Comparison of ENCODE assay signal across 7 cellular contexts in the genomic region with DNA sequence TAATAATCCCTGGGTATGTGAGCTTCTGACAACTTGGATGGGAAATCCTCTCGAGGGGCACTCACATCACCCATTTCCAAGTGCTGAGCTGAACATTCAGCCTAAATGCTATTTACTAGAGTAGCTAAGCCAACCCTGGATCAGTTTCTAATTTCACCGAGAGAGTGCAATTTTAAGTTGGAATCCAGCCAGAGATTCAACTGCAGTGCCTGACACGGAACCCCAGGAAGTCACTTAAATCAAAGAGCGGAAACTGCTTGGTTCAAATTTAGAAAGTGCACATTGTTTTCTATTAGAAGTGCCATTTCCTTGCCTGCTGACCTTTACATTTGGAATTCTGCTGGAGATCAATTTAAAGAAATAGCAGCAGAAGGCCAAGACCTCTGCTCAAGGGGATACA. TPM values are rescaled to one million over a fixed set of nuclear protein-coding genes. Genes with fewer than 3 reads are reported as not detected.
DNase-seq lines count a peak whose midpoint lies in the region; TF ChIP-seq lines count a peak whose summit lies in the region.

No MANE protein-coding gene starts in this region.

- H3K27me3 Mint-ChIP-seq in endothelial cell (ENCODE audit: unreplicated experiment): peaks cover 11% of the 10 kb centered on the region
- H3K27me3 Mint-ChIP-seq in activated CD4-positive, alpha-beta memory T cell treated with anti-CD3 and anti-CD28 coated beads for 36 hours: peaks cover 8% of the 10 kb centered on the region

- H3K27ac ChIP-seq in HEK293 (ENCODE audit: extremely low read depth, low read depth, low read length) (no peak overlapping the region), subcutaneous abdominal adipose tissue (ENCODE audit: low read depth, low read length) (peak overlapping the region; percentile 47), tibial nerve (no peak overlapping the region)

- peaks cover 0 to 23% of the 10 kb centered on the region in 2 experiments; a peak in 1 of 3 replicates for H3K36me3 ChIP-seq in HEK293 (ENCODE audit: control insufficient read depth in 2 of 2, insufficient read depth in 1 of 2, low read length in 2 of 2)
- H3K36me3 ChIP-seq in subcutaneous abdominal adipose tissue (ENCODE audit: control insufficient read depth in 5 of 5, insufficient read depth in 5 of 5, low read length in 5 of 5): peaks cover 0 to 35% (median 32%) of the 10 kb centered on the region in 5 donors
- peaks cover 0 to 31% (median 6%) of the 10 kb centered on the region in 3 donors for H3K36me3 ChIP-seq in tibial nerve

- TF ChIP-seq EP300 in tibial nerve (IDR thresholded peaks at IDR 0.05): no peak

- 8 to 23% methylated on average over 4 of the region's 4 CpGs for WGBS in tibial nerve, 2 donors

- H3K4me3 ChIP-seq in HEK293 (ENCODE audit: low read depth, low read length) (no peak overlapping the region), subcutaneous abdominal adipose tissue (ENCODE audit: low read depth in 1 of 5, low read length in 5 of 5) (peak overlapping the region in 3 of 5 donors; percentile 1 to 7 (median 4)), tibial nerve (no peak overlapping the region)

- CTCF ChIA-PET in HEK293 (lab: Yijun Ruan, JAX): interaction anchor here (0.5 to 1.3 kb wide), 5 partner anchors 19 to 460 kb away, joined by 3 to 6 read pairs (median 3); no protein-coding TSS in a partner anchor
- CTCF ChIA-PET in activated CD4-positive, alpha-beta memory T cell treated with anti-CD3 and anti-CD28 coated beads for 36 hours (lab: Charles Lee): interaction anchor here (1.7 kb wide), 1 partner anchor 9 kb away, joined by 4 read pairs; the partner anchor contains the start of gene SPRY4

- intact Hi-C loops in activated CD4-positive, alpha-beta memory T cell treated with anti-CD3 and anti-CD28 coated beads for 36 hours (cut with micrococcal nuclease): no loop called here

- peaks cover 45% of the 10 kb centered on the region for H3K36me3 Mint-ChIP-seq in endothelial cell (ENCODE audit: low read depth, unreplicated experiment)
- H3K36me3 Mint-ChIP-seq in activated CD4-positive, alpha-beta memory T cell treated with anti-CD3 and anti-CD28 coated beads for 36 hours: no peaks in the 10 kb centered on the region

- H3K4me1 ChIP-seq in HEK293 (ENCODE audit: control insufficient read depth, insufficient read depth, low read length): peaks cover 30% of the 10 kb centered on the region
- peaks cover 35 to 94% (median 84%) of the 10 kb centered on the region in 5 donors for H3K4me1 ChIP-seq in subcutaneous abdominal adipose tissue (ENCODE audit: control insufficient read depth in 5 of 5, insufficient read depth in 5 of 5, low read length in 5 of 5)
- H3K4me1 ChIP-seq in tibial nerve: peaks cover 0 to 81% (median 30%) of the 10 kb centered on the region in 4 donors

- TF ChIP-seq CTCF in HEK293 (tag by site-specific recombination; IDR thresholded peaks at IDR 0.05): no peak
- no peak for TF ChIP-seq CTCF in endothelial cell (IDR thresholded peaks at IDR 0.05; ENCODE audit: unreplicated experiment)
- no peak for TF ChIP-seq CTCF in tibial nerve (IDR thresholded peaks at IDR 0.05)

- no peak for TF ChIP-seq POLR2A in tibial nerve (IDR thresholded peaks at IDR 0.05)

- no peaks in the 10 kb centered on the region for H3K9me3 Mint-ChIP-seq in endothelial cell (ENCODE audit: unreplicated experiment)
- no peaks in the 10 kb centered on the region for H3K9me3 Mint-ChIP-seq in activated CD4-positive, alpha-beta memory T cell treated with anti-CD3 and anti-CD28 coated beads for 36 hours

- DNase-seq in NCI-H446 (lab: John Stamatoyannopoulos, UW) (peak; percentile 25 to 66), endothelial cell (ENCODE audit: low spot score) (no peak), tibial nerve (ENCODE audit: low spot score in 2 of 2) (no peak), medulla oblongata (ENCODE audit: extremely low spot score) (no peak)
- DNase-seq in activated CD4-positive, alpha-beta memory T cell treated with anti-CD3 and anti-CD28 coated beads for 36 hours: no peak

- no peaks in the 10 kb centered on the region for H3K9me3 ChIP-seq in HEK293 (ENCODE audit: control insufficient read depth, insufficient read depth, low read depth, low read length)
- H3K9me3 ChIP-seq in subcutaneous abdominal adipose tissue (ENCODE audit: control insufficient read depth in 5 of 5, low read length in 5 of 5): no peaks in the 10 kb centered on the region
- no peaks in the 10 kb centered on the region for H3K9me3 ChIP-seq in tibial nerve

- no peak overlapping the region for H3K4me3 Mint-ChIP-seq in endothelial cell (ENCODE audit: unreplicated experiment)
- no peak overlapping the region for H3K4me3 Mint-ChIP-seq in activated CD4-positive, alpha-beta memory T cell treated with anti-CD3 and anti-CD28 coated beads for 36 hours

- H3K27ac Mint-ChIP-seq in endothelial cell (ENCODE audit: unreplicated experiment): peak overlapping the region; percentile 72
- H3K27ac Mint-ChIP-seq in activated CD4-positive, alpha-beta memory T cell treated with anti-CD3 and anti-CD28 coated beads for 36 hours: no peak overlapping the region

- no peak overlapping the region for H3K9ac ChIP-seq in subcutaneous abdominal adipose tissue (ENCODE audit: low read length in 5 of 5)

- no peaks in the 10 kb centered on the region for H3K27me3 ChIP-seq in subcutaneous abdominal adipose tissue (ENCODE audit: control insufficient read depth in 5 of 5, insufficient read depth in 4 of 5, low read length in 5 of 5)
- H3K27me3 ChIP-seq in tibial nerve: no peaks in the 10 kb centered on the region

- POLR2A ChIA-PET in HEK293 (lab: Yijun Ruan, JAX): interaction anchor here (0.5 to 1.8 kb wide), 2 partner anchors 9 to 470 kb away, joined by 5 to 12 read pairs; partner anchors contain the start of gene SPRY4
- POLR2A ChIA-PET in activated CD4-positive, alpha-beta memory T cell treated with anti-CD3 and anti-CD28 coated beads for 36 hours (lab: Charles Lee): no interaction called here

- H3K4me1 Mint-ChIP-seq in endothelial cell (ENCODE audit: unreplicated experiment): peaks cover 90% of the 10 kb centered on the region
- H3K4me1 Mint-ChIP-seq in activated CD4-positive, alpha-beta memory T cell treated with anti-CD3 and anti-CD28 coated beads for 36 hours (ENCODE audit: low read depth): peaks cover 16% of the 10 kb centered on the region

TF ChIP-seq in HEK293, 187 proteins besides CTCF, POLR2A, EP300 and RAD21 (continues in another document):
- TF ChIP-seq, protein P1, sequence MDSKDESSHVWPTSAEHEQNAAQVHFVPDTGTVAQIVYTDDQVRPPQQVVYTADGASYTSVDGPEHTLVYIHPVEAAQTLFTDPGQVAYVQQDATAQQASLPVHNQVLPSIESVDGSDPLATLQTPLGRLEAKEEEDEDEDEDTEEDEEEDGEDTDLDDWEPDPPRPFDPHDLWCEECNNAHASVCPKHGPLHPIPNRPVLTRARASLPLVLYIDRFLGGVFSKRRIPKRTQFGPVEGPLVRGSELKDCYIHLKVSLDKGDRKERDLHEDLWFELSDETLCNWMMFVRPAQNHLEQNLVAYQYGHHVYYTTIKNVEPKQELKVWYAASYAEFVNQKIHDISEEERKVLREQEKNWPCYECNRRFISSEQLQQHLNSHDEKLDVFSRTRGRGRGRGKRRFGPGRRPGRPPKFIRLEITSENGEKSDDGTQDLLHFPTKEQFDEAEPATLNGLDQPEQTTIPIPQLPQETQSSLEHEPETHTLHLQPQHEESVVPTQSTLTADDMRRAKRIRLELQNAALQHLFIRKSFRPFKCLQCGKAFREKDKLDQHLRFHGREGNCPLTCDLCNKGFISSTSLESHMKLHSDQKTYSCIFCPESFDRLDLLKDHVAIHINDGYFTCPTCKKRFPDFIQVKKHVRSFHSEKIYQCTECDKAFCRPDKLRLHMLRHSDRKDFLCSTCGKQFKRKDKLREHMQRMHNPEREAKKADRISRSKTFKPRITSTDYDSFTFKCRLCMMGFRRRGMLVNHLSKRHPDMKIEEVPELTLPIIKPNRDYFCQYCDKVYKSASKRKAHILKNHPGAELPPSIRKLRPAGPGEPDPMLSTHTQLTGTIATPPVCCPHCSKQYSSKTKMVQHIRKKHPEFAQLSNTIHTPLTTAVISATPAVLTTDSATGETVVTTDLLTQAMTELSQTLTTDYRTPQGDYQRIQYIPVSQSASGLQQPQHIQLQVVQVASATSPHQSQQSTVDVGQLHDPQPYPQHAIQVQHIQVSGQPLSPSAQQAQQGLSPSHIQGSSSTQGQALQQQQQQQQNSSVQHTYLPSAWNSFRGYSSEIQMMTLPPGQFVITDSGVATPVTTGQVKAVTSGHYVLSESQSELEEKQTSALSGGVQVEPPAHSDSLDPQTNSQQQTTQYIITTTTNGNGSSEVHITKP (tag by site-specific recombination; IDR thresholded peaks at IDR 0.05): 0 out of 2 replicates have a peak, but pooled peaks have one; percentile 38
- TF ChIP-seq ZNF629 (tag by site-specific recombination; IDR thresholded peaks at IDR 0.05) (no peak), MZF1 (tag by site-specific recombination; IDR thresholded peaks at IDR 0.05; ENCODE audit: borderline replicate concordance) (no peak; the same call in 1 of the 2 replicates), IKZF3 (tag by site-specific recombination; IDR thresholded peaks at IDR 0.05) (peak; percentile 47), ZBTB8A (tag by site-specific recombination; IDR thresholded peaks at IDR 0.05) (0 out of 2 replicates have a peak, but pooled peaks have one; percentile 35), OSR2 (tag by site-specific recombination; IDR thresholded peaks at IDR 0.05) (peak; percentile 84), ZNF660 (tag by site-specific recombination; IDR thresholded peaks at IDR 0.05) (peak; percentile 98), ZNF366 (tag by site-specific recombination; conservative IDR thresholded peaks at IDR 0.05) (no peak), FEZF1 (tag by site-specific recombination; IDR thresholded peaks at IDR 0.05) (peak; percentile 93)
- TF ChIP-seq, protein P2, sequence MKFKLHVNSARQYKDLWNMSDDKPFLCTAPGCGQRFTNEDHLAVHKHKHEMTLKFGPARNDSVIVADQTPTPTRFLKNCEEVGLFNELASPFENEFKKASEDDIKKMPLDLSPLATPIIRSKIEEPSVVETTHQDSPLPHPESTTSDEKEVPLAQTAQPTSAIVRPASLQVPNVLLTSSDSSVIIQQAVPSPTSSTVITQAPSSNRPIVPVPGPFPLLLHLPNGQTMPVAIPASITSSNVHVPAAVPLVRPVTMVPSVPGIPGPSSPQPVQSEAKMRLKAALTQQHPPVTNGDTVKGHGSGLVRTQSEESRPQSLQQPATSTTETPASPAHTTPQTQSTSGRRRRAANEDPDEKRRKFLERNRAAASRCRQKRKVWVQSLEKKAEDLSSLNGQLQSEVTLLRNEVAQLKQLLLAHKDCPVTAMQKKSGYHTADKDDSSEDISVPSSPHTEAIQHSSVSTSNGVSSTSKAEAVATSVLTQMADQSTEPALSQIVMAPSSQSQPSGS (tag by site-specific recombination; IDR thresholded peaks at IDR 0.05; ENCODE audit: low read depth): no peak

RNA-seq across cellular contexts. Expression of gene SPRY4, which starts 8.8 kb away (rescaled TPM):
- total RNA-seq in endothelial cell (ENCODE audit: unreplicated experiment): 74.2 TPM
- total RNA-seq in tibial nerve: 10 to 100 TPM in 3 of 4 donors, 1 to 10 TPM in 1; 5.1 to 30.9 (median 17.9) TPM
- total RNA-seq in activated CD4-positive, alpha-beta memory T cell treated with anti-CD3 and anti-CD28 coated beads for 36 hours: 1 to 10 TPM; 1.1 to 1.2 TPM

Comparison
In these comparisons a context has a peak if more than half of its experiments do, and no peak if none do; other contexts are left out.
1. H3K4me3 ChIP-seq: peak in subcutaneous abdominal adipose tissue (3 of 5); none in HEK293 (single experiment) and tibial nerve (0 of 4).
2. DNase-seq: peak in NCI-H446 (2 of 2); none in endothelial cell (single experiment), tibial nerve (0 of 2), activated CD4-positive, alpha-beta memory T cell treated with anti-CD3 and anti-CD28 coated beads for 36 hours (single experiment) and medulla oblongata (single experiment).